ENCODE assay signal across 2 cellular contexts in genomic region chr11:121250843-121251242, GRCh38.
TF ChIP-seq lines count a peak whose summit lies in the region.

No MANE protein-coding gene starts in this region.

TF ChIP-seq in GM23338, 12 proteins besides CTCF, POLR2A, EP300 and RAD21:
- TF ChIP-seq ETS1 (IDR thresholded peaks at IDR 0.05) (no peak), POLR2AphosphoS5 (IDR thresholded peaks at IDR 0.05; ENCODE audit: low read depth) (no peak), EZH2phosphoT487 (IDR thresholded peaks at IDR 0.05; ENCODE audit: unreplicated experiment) (no peak), ZNF331 (CRISPR knock-in tag; IDR thresholded peaks at IDR 0.05; ENCODE audit: low read depth) (no peak), JUNB (IDR thresholded peaks at IDR 0.05; ENCODE audit: unreplicated experiment) (no peak), STAT1 (IDR thresholded peaks at IDR 0.05; ENCODE audit: unreplicated experiment) (no peak), NANOG (IDR thresholded peaks at IDR 0.05; ENCODE audit: borderline replicate concordance) (no peak), EZH2 (IDR thresholded peaks at IDR 0.05; ENCODE audit: low read depth, unreplicated experiment) (no peak), CREB1 (CRISPR knock-in tag; IDR thresholded peaks at IDR 0.05; ENCODE audit: low read depth) (no peak), ZNF114 (CRISPR knock-in tag; IDR thresholded peaks at IDR 0.05) (no peak)
- TF ChIP-seq, protein P1, sequence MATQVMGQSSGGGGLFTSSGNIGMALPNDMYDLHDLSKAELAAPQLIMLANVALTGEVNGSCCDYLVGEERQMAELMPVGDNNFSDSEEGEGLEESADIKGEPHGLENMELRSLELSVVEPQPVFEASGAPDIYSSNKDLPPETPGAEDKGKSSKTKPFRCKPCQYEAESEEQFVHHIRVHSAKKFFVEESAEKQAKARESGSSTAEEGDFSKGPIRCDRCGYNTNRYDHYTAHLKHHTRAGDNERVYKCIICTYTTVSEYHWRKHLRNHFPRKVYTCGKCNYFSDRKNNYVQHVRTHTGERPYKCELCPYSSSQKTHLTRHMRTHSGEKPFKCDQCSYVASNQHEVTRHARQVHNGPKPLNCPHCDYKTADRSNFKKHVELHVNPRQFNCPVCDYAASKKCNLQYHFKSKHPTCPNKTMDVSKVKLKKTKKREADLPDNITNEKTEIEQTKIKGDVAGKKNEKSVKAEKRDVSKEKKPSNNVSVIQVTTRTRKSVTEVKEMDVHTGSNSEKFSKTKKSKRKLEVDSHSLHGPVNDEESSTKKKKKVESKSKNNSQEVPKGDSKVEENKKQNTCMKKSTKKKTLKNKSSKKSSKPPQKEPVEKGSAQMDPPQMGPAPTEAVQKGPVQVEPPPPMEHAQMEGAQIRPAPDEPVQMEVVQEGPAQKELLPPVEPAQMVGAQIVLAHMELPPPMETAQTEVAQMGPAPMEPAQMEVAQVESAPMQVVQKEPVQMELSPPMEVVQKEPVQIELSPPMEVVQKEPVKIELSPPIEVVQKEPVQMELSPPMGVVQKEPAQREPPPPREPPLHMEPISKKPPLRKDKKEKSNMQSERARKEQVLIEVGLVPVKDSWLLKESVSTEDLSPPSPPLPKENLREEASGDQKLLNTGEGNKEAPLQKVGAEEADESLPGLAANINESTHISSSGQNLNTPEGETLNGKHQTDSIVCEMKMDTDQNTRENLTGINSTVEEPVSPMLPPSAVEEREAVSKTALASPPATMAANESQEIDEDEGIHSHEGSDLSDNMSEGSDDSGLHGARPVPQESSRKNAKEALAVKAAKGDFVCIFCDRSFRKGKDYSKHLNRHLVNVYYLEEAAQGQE (IDR thresholded peaks at IDR 0.05; ENCODE audit: unreplicated experiment): no peak
- TF ChIP-seq, protein P2, sequence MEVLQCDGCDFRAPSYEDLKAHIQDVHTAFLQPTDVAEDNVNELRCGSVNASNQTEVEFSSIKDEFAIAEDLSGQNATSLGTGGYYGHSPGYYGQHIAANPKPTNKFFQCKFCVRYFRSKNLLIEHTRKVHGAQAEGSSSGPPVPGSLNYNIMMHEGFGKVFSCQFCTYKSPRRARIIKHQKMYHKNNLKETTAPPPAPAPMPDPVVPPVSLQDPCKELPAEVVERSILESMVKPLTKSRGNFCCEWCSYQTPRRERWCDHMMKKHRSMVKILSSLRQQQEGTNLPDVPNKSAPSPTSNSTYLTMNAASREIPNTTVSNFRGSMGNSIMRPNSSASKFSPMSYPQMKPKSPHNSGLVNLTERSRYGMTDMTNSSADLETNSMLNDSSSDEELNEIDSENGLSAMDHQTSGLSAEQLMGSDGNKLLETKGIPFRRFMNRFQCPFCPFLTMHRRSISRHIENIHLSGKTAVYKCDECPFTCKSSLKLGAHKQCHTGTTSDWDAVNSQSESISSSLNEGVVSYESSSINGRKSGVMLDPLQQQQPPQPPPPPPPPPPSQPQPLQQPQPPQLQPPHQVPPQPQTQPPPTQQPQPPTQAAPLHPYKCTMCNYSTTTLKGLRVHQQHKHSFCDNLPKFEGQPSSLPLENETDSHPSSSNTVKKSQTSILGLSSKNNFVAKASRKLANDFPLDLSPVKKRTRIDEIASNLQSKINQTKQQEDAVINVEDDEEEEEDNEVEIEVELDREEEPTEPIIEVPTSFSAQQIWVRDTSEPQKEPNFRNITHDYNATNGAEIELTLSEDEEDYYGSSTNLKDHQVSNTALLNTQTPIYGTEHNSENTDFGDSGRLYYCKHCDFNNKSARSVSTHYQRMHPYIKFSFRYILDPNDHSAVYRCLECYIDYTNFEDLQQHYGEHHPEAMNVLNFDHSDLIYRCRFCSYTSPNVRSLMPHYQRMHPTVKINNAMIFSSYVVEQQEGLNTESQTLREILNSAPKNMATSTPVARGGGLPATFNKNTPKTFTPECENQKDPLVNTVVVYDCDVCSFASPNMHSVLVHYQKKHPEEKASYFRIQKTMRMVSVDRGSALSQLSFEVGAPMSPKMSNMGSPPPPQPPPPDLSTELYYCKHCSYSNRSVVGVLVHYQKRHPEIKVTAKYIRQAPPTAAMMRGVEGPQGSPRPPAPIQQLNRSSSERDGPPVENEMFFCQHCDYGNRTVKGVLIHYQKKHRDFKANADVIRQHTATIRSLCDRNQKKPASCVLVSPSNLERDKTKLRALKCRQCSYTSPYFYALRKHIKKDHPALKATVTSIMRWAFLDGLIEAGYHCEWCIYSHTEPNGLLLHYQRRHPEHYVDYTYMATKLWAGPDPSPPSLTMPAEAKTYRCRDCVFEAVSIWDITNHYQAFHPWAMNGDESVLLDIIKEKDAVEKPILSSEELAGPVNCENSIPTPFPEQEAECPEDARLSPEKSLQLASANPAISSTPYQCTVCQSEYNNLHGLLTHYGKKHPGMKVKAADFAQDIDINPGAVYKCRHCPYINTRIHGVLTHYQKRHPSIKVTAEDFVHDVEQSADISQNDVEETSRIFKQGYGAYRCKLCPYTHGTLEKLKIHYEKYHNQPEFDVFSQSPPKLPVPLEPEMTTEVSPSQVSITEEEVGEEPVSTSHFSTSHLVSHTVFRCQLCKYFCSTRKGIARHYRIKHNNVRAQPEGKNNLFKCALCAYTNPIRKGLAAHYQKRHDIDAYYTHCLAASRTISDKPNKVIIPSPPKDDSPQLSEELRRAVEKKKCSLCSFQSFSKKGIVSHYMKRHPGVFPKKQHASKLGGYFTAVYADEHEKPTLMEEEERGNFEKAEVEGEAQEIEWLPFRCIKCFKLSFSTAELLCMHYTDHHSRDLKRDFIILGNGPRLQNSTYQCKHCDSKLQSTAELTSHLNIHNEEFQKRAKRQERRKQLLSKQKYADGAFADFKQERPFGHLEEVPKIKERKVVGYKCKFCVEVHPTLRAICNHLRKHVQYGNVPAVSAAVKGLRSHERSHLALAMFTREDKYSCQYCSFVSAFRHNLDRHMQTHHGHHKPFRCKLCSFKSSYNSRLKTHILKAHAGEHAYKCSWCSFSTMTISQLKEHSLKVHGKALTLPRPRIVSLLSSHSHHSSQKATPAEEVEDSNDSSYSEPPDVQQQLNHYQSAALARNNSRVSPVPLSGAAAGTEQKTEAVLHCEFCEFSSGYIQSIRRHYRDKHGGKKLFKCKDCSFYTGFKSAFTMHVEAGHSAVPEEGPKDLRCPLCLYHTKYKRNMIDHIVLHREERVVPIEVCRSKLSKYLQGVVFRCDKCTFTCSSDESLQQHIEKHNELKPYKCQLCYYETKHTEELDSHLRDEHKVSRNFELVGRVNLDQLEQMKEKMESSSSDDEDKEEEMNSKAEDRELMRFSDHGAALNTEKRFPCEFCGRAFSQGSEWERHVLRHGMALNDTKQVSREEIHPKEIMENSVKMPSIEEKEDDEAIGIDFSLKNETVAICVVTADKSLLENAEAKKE (CRISPR knock-in tag; IDR thresholded peaks at IDR 0.05): no peak
TF ChIP-seq in GM23338: peak in this region for 0.

TF ChIP-seq in H1, 55 proteins besides CTCF, POLR2A, EP300 and RAD21:
- TF ChIP-seq NRF1 (IDR thresholded peaks at IDR 0.05; ENCODE audit: low read depth, low read length) (no peak), CHD1 (IDR thresholded peaks at IDR 0.05; ENCODE audit: low read depth, low read length) (no peak), RNF2 (IDR thresholded peaks at IDR 0.05; ENCODE audit: borderline replicate concordance, low read depth, low read length, missing control alignments, poor library complexity, severe bottlenecking) (no peak), CTBP2 (IDR thresholded peaks at IDR 0.05; ENCODE audit: borderline replicate concordance, insufficient read depth, insufficient read length, low read length) (no peak), NANOG (IDR thresholded peaks at IDR 0.05; ENCODE audit: insufficient read depth, low read depth, low read length, poor library complexity, severe bottlenecking) (no peak), ASH2L (IDR thresholded peaks at IDR 0.05; ENCODE audit: low read length) (no peak), HDAC6 (IDR thresholded peaks at IDR 0.05; ENCODE audit: low read depth, low read length) (no peak), SIRT6 (IDR thresholded peaks at IDR 0.05; ENCODE audit: low read length) (no peak), RFX5 (IDR thresholded peaks at IDR 0.05; ENCODE audit: borderline replicate concordance, low read depth, low read length) (no peak), JUN (IDR thresholded peaks at IDR 0.05; ENCODE audit: low read depth, low read length) (no peak), RBBP5 (IDR thresholded peaks at IDR 0.05; ENCODE audit: borderline replicate concordance, low read depth, low read length) (no peak), FOSL1 (IDR thresholded peaks at IDR 0.05; ENCODE audit: insufficient read depth, low read depth, low read length) (no peak), TEAD4 (IDR thresholded peaks at IDR 0.05; ENCODE audit: low read depth, low read length) (no peak), CEBPB (IDR thresholded peaks at IDR 0.05; ENCODE audit: low read depth, low read length) (no peak), TBP (IDR thresholded peaks at IDR 0.05; ENCODE audit: low read depth, low read length) (no peak)
- TF ChIP-seq, protein P3, sequence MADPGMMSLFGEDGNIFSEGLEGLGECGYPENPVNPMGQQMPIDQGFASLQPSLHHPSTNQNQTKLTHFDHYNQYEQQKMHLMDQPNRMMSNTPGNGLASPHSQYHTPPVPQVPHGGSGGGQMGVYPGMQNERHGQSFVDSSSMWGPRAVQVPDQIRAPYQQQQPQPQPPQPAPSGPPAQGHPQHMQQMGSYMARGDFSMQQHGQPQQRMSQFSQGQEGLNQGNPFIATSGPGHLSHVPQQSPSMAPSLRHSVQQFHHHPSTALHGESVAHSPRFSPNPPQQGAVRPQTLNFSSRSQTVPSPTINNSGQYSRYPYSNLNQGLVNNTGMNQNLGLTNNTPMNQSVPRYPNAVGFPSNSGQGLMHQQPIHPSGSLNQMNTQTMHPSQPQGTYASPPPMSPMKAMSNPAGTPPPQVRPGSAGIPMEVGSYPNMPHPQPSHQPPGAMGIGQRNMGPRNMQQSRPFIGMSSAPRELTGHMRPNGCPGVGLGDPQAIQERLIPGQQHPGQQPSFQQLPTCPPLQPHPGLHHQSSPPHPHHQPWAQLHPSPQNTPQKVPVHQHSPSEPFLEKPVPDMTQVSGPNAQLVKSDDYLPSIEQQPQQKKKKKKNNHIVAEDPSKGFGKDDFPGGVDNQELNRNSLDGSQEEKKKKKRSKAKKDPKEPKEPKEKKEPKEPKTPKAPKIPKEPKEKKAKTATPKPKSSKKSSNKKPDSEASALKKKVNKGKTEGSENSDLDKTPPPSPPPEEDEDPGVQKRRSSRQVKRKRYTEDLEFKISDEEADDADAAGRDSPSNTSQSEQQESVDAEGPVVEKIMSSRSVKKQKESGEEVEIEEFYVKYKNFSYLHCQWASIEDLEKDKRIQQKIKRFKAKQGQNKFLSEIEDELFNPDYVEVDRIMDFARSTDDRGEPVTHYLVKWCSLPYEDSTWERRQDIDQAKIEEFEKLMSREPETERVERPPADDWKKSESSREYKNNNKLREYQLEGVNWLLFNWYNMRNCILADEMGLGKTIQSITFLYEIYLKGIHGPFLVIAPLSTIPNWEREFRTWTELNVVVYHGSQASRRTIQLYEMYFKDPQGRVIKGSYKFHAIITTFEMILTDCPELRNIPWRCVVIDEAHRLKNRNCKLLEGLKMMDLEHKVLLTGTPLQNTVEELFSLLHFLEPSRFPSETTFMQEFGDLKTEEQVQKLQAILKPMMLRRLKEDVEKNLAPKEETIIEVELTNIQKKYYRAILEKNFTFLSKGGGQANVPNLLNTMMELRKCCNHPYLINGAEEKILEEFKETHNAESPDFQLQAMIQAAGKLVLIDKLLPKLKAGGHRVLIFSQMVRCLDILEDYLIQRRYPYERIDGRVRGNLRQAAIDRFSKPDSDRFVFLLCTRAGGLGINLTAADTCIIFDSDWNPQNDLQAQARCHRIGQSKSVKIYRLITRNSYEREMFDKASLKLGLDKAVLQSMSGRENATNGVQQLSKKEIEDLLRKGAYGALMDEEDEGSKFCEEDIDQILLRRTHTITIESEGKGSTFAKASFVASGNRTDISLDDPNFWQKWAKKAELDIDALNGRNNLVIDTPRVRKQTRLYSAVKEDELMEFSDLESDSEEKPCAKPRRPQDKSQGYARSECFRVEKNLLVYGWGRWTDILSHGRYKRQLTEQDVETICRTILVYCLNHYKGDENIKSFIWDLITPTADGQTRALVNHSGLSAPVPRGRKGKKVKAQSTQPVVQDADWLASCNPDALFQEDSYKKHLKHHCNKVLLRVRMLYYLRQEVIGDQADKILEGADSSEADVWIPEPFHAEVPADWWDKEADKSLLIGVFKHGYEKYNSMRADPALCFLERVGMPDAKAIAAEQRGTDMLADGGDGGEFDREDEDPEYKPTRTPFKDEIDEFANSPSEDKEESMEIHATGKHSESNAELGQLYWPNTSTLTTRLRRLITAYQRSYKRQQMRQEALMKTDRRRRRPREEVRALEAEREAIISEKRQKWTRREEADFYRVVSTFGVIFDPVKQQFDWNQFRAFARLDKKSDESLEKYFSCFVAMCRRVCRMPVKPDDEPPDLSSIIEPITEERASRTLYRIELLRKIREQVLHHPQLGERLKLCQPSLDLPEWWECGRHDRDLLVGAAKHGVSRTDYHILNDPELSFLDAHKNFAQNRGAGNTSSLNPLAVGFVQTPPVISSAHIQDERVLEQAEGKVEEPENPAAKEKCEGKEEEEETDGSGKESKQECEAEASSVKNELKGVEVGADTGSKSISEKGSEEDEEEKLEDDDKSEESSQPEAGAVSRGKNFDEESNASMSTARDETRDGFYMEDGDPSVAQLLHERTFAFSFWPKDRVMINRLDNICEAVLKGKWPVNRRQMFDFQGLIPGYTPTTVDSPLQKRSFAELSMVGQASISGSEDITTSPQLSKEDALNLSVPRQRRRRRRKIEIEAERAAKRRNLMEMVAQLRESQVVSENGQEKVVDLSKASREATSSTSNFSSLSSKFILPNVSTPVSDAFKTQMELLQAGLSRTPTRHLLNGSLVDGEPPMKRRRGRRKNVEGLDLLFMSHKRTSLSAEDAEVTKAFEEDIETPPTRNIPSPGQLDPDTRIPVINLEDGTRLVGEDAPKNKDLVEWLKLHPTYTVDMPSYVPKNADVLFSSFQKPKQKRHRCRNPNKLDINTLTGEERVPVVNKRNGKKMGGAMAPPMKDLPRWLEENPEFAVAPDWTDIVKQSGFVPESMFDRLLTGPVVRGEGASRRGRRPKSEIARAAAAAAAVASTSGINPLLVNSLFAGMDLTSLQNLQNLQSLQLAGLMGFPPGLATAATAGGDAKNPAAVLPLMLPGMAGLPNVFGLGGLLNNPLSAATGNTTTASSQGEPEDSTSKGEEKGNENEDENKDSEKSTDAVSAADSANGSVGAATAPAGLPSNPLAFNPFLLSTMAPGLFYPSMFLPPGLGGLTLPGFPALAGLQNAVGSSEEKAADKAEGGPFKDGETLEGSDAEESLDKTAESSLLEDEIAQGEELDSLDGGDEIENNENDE (IDR thresholded peaks at IDR 0.05; ENCODE audit: insufficient replicate concordance, low read length): no peak
